In genomic region chr15:69117431-69117841, GRCh38 we compare ENCODE assay signal across 19 cellular contexts. TPM values are rescaled to one million over a fixed set of nuclear protein-coding genes. Genes with fewer than 3 reads are reported as not detected.
DNase-seq lines count a peak whose midpoint lies in the region; TF ChIP-seq lines count a peak whose summit lies in the region.
"Had no signal": no experiment of that assay in that cellular context is flagged by ENCODE, and none has a peak within 500 bp of the region (broad histone marks: within the 10 kb centered on the region; RNA-seq: fewer than 3 reads in every experiment).

No MANE protein-coding gene starts in this region.

- no peaks in the 10 kb centered on the region for H4K20me1 ChIP-seq in osteoblast (ENCODE audit: insufficient read depth, low read length)

- H3K36me3 ChIP-seq in ectodermal cell (ENCODE audit: control insufficient read depth, insufficient read depth, low read length) (no peaks in the 10 kb centered on the region), mesodermal cell (ENCODE audit: control insufficient read depth, insufficient read depth, low read length) (no peaks in the 10 kb centered on the region), osteoblast (ENCODE audit: insufficient read depth, low read length) (no peaks in the 10 kb centered on the region)
- H3K36me3 ChIP-seq: esophagus muscularis mucosa, right lobe of liver, thyroid gland had no signal

- H3K4me1 ChIP-seq in ectodermal cell (ENCODE audit: control insufficient read depth, insufficient read depth, low read length) (peaks cover 40% of the 10 kb centered on the region), mesodermal cell (ENCODE audit: control insufficient read depth, insufficient read depth, low read length, poor library complexity, severe bottlenecking) (peaks cover 4% of the 10 kb centered on the region), osteoblast (ENCODE audit: insufficient read depth, low read length) (no peaks in the 10 kb centered on the region)
- H3K4me1 ChIP-seq: esophagus muscularis mucosa, right lobe of liver had no signal

- H3K9me3 ChIP-seq in ectodermal cell (ENCODE audit: control insufficient read depth, low read length) (no peaks in the 10 kb centered on the region), mesodermal cell (ENCODE audit: control insufficient read depth, low read length) (no peaks in the 10 kb centered on the region), osteoblast (ENCODE audit: low read depth, low read length) (no peaks in the 10 kb centered on the region)
- H3K9me3 ChIP-seq: esophagus muscularis mucosa, right lobe of liver, thyroid gland had no signal

- H3K4me3 ChIP-seq in ectodermal cell (ENCODE audit: insufficient read depth, low read depth, low read length) (no peak overlapping the region), mesodermal cell (ENCODE audit: extremely low read depth, insufficient read depth, low read length, poor library complexity, severe bottlenecking) (no peak overlapping the region), osteoblast (ENCODE audit: insufficient read depth, low read length) (no peak overlapping the region)
- H3K4me3 ChIP-seq: esophagus muscularis mucosa, right lobe of liver, thyroid gland had no signal

- no peak overlapping the region for H3K4me2 ChIP-seq in osteoblast (ENCODE audit: insufficient read depth, low read length)

- no peak overlapping the region for H2AFZ ChIP-seq in osteoblast (ENCODE audit: low read length)

- 6 to 7% methylated on average over 7 of the region's 7 CpGs for WGBS in ectodermal cell, 2 experiments
- 0 to 13% methylated on average over 3 of the region's 7 CpGs for WGBS in mesodermal cell (ENCODE audit: insufficient coverage in 2 of 2), 2 experiments

- peak overlapping the region; percentile 47 for H3K27ac ChIP-seq in ectodermal cell (ENCODE audit: insufficient read depth, low read depth, low read length, poor library complexity, severe bottlenecking)
- peak overlapping the region; percentile 45 for H3K27ac ChIP-seq in mesodermal cell (ENCODE audit: low read depth, low read length, severe bottlenecking)
- no peak overlapping the region for H3K27ac ChIP-seq in osteoblast (ENCODE audit: low read depth, low read length)
- H3K27ac ChIP-seq: esophagus muscularis mucosa, right lobe of liver, thyroid gland, VCaP had no signal

- H3K79me2 ChIP-seq in osteoblast (ENCODE audit: insufficient read depth, low read length), result no peaks in the 10 kb centered on the region

- no peak for TF ChIP-seq CTCF in osteoblast (IDR thresholded peaks at IDR 0.05; ENCODE audit: extremely low read depth, low read depth, low read length)

- DNase-seq in DMS79 (lab: John Stamatoyannopoulos, UW), result peak; percentile 38
- DNase-seq in NCI-H146 (lab: John Stamatoyannopoulos, UW), result peak; percentile 81
- DNase-seq in osteoblast (ENCODE audit: insufficient read length, low spot score, missing footprints), result no peak
- no peak for DNase-seq in 8988T
- no peak for DNase-seq in activated naive CD4-positive, alpha-beta T cell treated with anti-CD3 and anti-CD28 coated beads, Interleukin-2, amount 50 U/mL, for 16 hours
- no peak for DNase-seq in SW 1271 (lab: John Stamatoyannopoulos, UW)
- DNase-seq: amygdala; CD8-positive, alpha-beta T cell; GDM1; left ventricle myocardium superior; NCI-H1105 treated with DMSO at 0.1 percent for 48 hours; NCI-H524 treated with DMSO at 0.1 percent for 48 hours; right lobe of liver; stimulated activated CD4-positive, alpha-beta T cell treated with anti-CD3 and anti-CD28 coated beads, Interleukin-4, amount 100 ng/mL, for 24 hours; thyroid gland had no signal

- H3K27me3 ChIP-seq in ectodermal cell (ENCODE audit: control insufficient read depth, insufficient read depth, low read length, poor library complexity, severe bottlenecking), result peaks cover 18% of the 10 kb centered on the region
- peaks cover 79% of the 10 kb centered on the region for H3K27me3 ChIP-seq in osteoblast (ENCODE audit: insufficient read depth, low read length)
- H3K27me3 ChIP-seq: right lobe of liver, thyroid gland had no signal

RNA-seq across cellular contexts. Expression of gene GLCE, which starts 43.0 kb away (rescaled TPM):
- 9.5 TPM for polyA plus RNA-seq in ectodermal cell (2013, experiment 1 of 4)
- polyA plus RNA-seq in ectodermal cell (2013, experiment 2 of 4), result 10.5 TPM
- 9.8 TPM for polyA plus RNA-seq in ectodermal cell (2013, experiment 3 of 4)
- 9.4 TPM for polyA plus RNA-seq in ectodermal cell (2013, experiment 4 of 4)
- polyA plus RNA-seq in mesodermal cell (2013, experiment 1 of 2), result 8.9 TPM
- polyA plus RNA-seq in mesodermal cell (2013, experiment 2 of 2), result 12.2 TPM
- 14.8 and 17.7 TPM in 2 replicates for total RNA-seq in osteoblast

Comparison
In these comparisons a context has a peak if more than half of its experiments do, and no peak if none do; other contexts are left out.
1. DNase-seq: peak in DMS79 (single experiment) and NCI-H146 (single experiment); none in osteoblast (single experiment), 8988T (single experiment), activated naive CD4-positive, alpha-beta T cell treated with anti-CD3 and anti-CD28 coated beads, Interleukin-2, amount 50 U/mL, for 16 hours (single experiment) and SW 1271 (0 of 2).